Comparison of ENCODE assay signal across 14 cellular contexts in genomic region chr10:124977648-124978375, GRCh38. TPM values are rescaled to one million over a fixed set of nuclear protein-coding genes. Genes with fewer than 3 reads are reported as not detected.
DNase-seq lines count a peak whose midpoint lies in the region; ATAC-seq, FAIRE-seq and TF ChIP-seq lines count a peak whose summit lies in the region.
"Had no signal": no experiment of that assay in that cellular context is flagged by ENCODE, and none has a peak within 500 bp of the region (broad histone marks: within the 10 kb centered on the region; RNA-seq: fewer than 3 reads in every experiment).

No MANE protein-coding gene starts in this region.

- no peak for TF ChIP-seq POLR2A in adrenal gland (IDR thresholded peaks at IDR 0.05)

- no peak overlapping the region for H3K4me2 ChIP-seq in GM23338
- H3K4me2 ChIP-seq: BLaER1 treated with 17β-estradiol and CSF1 and Interleukin-3, amounts not matched to agents 10 nM and 100 nM had no signal

- no peaks in the 10 kb centered on the region for H3K9me3 Mint-ChIP-seq in GM23338

- ATAC-seq in GM23338 (peak; percentile 52; the same call in 2 of the 3 replicates), T-helper 17 cell (peak; percentile 25), heart right ventricle (peak in 7 of 8 donors; percentile 31 to 69 (median 41)), pancreas (peak; percentile 41 to 68 (median 55)), aorta (ENCODE audit: low FRiP score) (no peak)

- no peaks in the 10 kb centered on the region for H3F3A ChIP-seq in GM23338 (replicated peaks; ENCODE audit: low read depth)

- H3K79me2 ChIP-seq in GM23338 (replicated peaks; ENCODE audit: insufficient read depth), result peaks cover 57% of the 10 kb centered on the region

- H3K27me3 Mint-ChIP-seq in GM23338 (ENCODE audit: insufficient read depth, low read depth, poor library complexity) (peaks cover 9% of the 10 kb centered on the region), T-helper 17 cell (no peaks in the 10 kb centered on the region)

- intact Hi-C loops in heart right ventricle (cut with DNase I) (loop anchor here in 3 of 10 donors (10.0 kb wide), 2 partner anchors 53 to 63 kb away; no protein-coding TSS in a partner anchor), pancreas (cut with DNase I) (no loop called here), aorta (cut with DNase I) (no loop called here), adrenal gland (cut with DNase I) (loop anchor here in 1 of 2 donors (10.0 kb wide), 1 partner anchor 53 kb away; no protein-coding TSS in a partner anchor)

- DNase-seq in GM23338 (ENCODE audit: low spot score), result no peak
- DNase-seq in T-helper 17 cell, result no peak
- DNase-seq in heart right ventricle, result no peak
- no peak for DNase-seq in pancreas
- DNase-seq in aorta, result no peak
- DNase-seq in adrenal gland, result no peak
- DNase-seq in activated T-cell treated with anti-CD3 and anti-CD28 coated beads, Interleukin-2, amount 50 U/mL, for 1 hour, result no peak
- DNase-seq: activated CD4-positive, alpha-beta T cell treated with anti-CD3 and anti-CD28 coated beads, Interleukin-2, amount 50 U/mL, for 4 hours; activated T-cell treated with anti-CD3 and anti-CD28 coated beads, Interleukin-2, amount 50 U/mL, for 48 hours; dermis blood vessel endothelial cell; NCI-H1694 treated with DMSO at 0.1 percent for 48 hours; NCI-H510A; stimulated activated CD4-positive, alpha-beta T cell treated with anti-CD3 and anti-CD28 coated beads, Interleukin-15, amount 100 ng/mL, for 24 hours had no signal

- H4K20me1 ChIP-seq in GM23338 (replicated peaks; ENCODE audit: insufficient read depth), result peaks cover 10% of the 10 kb centered on the region

- H2AFZ ChIP-seq in GM23338, result no peak overlapping the region

- H3K4me3 ChIP-seq in GM23338 (no peak overlapping the region), heart right ventricle (no peak overlapping the region), pancreas (no peak overlapping the region), aorta (ENCODE audit: low read length in 2 of 2) (no peak overlapping the region), adrenal gland (no peak overlapping the region)
- H3K4me3 ChIP-seq: BLaER1 treated with 17β-estradiol and CSF1 and Interleukin-3, amounts not matched to agents 10 nM and 100 nM had no signal

- no peak for FAIRE-seq in pancreas (lab: Jason Lieb, UNC)

- H3K4me1 Mint-ChIP-seq in GM23338, result peaks cover 4% of the 10 kb centered on the region
- H3K4me1 Mint-ChIP-seq in T-helper 17 cell, result peaks cover 24% of the 10 kb centered on the region

- H3K27me3 ChIP-seq in GM23338 (ENCODE audit: insufficient read depth) (no peaks in the 10 kb centered on the region), heart right ventricle (no peaks in the 10 kb centered on the region), pancreas (no peaks in the 10 kb centered on the region), aorta (ENCODE audit: control insufficient read depth in 1 of 2, insufficient read depth in 2 of 2, low read length in 1 of 2) (no peaks in the 10 kb centered on the region), adrenal gland (no peaks in the 10 kb centered on the region)
- H3K27me3 ChIP-seq: BLaER1 treated with 17β-estradiol and CSF1 and Interleukin-3, amounts not matched to agents 10 nM and 100 nM had no signal

- no peak for TF ChIP-seq CTCF in GM23338 (conservative IDR thresholded peaks at IDR 0.05; ENCODE audit: low read depth in 2 of 2)
- no peak for TF ChIP-seq CTCF in heart right ventricle (IDR thresholded peaks at IDR 0.05)
- no peak for TF ChIP-seq CTCF in pancreas (IDR thresholded peaks at IDR 0.05)
- TF ChIP-seq CTCF in adrenal gland (IDR thresholded peaks at IDR 0.05), result no peak

- H3K4me3 Mint-ChIP-seq in GM23338 (no peak overlapping the region), T-helper 17 cell (no peak overlapping the region)

- 0 out of 2 replicates have a peak overlapping the region, but pooled peaks have one; percentile 40 for H3K27ac ChIP-seq in GM23338 (ENCODE audit: low read depth)
- H3K27ac ChIP-seq in heart right ventricle, result no peak overlapping the region
- no peak overlapping the region for H3K27ac ChIP-seq in pancreas
- H3K27ac ChIP-seq in aorta (ENCODE audit: low read depth in 1 of 2, low read length in 2 of 2), result no peak overlapping the region
- H3K27ac ChIP-seq in adrenal gland, result no peak overlapping the region
- H3K27ac ChIP-seq: BLaER1 treated with 17β-estradiol and CSF1 and Interleukin-3, amounts not matched to agents 10 nM and 100 nM had no signal

- H3K36me3 Mint-ChIP-seq in GM23338 (ENCODE audit: low read depth) (peaks cover 31% of the 10 kb centered on the region; the same call in 2 of the 3 replicates), T-helper 17 cell (ENCODE audit: low read depth) (peaks cover 7% of the 10 kb centered on the region)

- WGBS in heart right ventricle, 2 donors, result 71 to 74% methylated on average over 4 of the region's 4 CpGs
- WGBS in pancreas, 2 donors, result 71 to 78% methylated on average over 4 of the region's 4 CpGs
- WGBS in aorta, 2 donors, result 65 to 66% methylated on average over 4 of the region's 4 CpGs
- WGBS in adrenal gland, 4 donors, result 69 to 78% (median 76%) methylated on average over 4 of the region's 4 CpGs

- H3K4me1 ChIP-seq in GM23338 (ENCODE audit: insufficient read depth) (no peaks in the 10 kb centered on the region), heart right ventricle (peaks cover 0 to 17% (median 5%) of the 10 kb centered on the region in 9 donors), pancreas (no peaks in the 10 kb centered on the region), aorta (ENCODE audit: control insufficient read depth in 1 of 2, insufficient read depth in 2 of 2, low read length in 2 of 2) (peaks cover 1 to 2% of the 10 kb centered on the region in 2 donors), adrenal gland (replicated peaks in 1 of 2) (peaks cover 2 to 17% of the 10 kb centered on the region in 2 donors)

- H3K27ac Mint-ChIP-seq in GM23338 (0 out of 2 replicates have a peak overlapping the region, but pooled peaks have one; percentile 20), T-helper 17 cell (peak overlapping the region; percentile 68)

- peaks cover 13% of the 10 kb centered on the region; the same call in 1 of the 2 replicates for H3K36me3 ChIP-seq in GM23338 (ENCODE audit: insufficient read depth)
- peaks cover 0 to 66% (median 19%) of the 10 kb centered on the region in 9 donors for H3K36me3 ChIP-seq in heart right ventricle
- H3K36me3 ChIP-seq in pancreas, result peaks cover 0 to 5% (median 0%) of the 10 kb centered on the region in 3 donors
- peaks cover 0 to 3% of the 10 kb centered on the region in 2 donors for H3K36me3 ChIP-seq in aorta (ENCODE audit: control insufficient read depth in 1 of 2, insufficient read depth in 2 of 2, low read length in 1 of 2)
- H3K36me3 ChIP-seq in adrenal gland (replicated peaks in 1 of 2), result peaks cover 0 to 26% of the 10 kb centered on the region in 2 donors

- H3K9me2 ChIP-seq in GM23338 (ENCODE audit: insufficient read depth), result no peaks in the 10 kb centered on the region

- H3K9me3 ChIP-seq in T-helper 17 cell (ENCODE audit: control insufficient read depth, low read length, poor library complexity, severe bottlenecking) (no peaks in the 10 kb centered on the region), heart right ventricle (no peaks in the 10 kb centered on the region), pancreas (no peaks in the 10 kb centered on the region), aorta (ENCODE audit: control insufficient read depth, low read length) (no peaks in the 10 kb centered on the region), adrenal gland (replicated peaks in 1 of 3) (no peaks in the 10 kb centered on the region)
- H3K9me3 ChIP-seq: BLaER1 treated with 17β-estradiol and CSF1 and Interleukin-3, amounts not matched to agents 10 nM and 100 nM had no signal

TF ChIP-seq in GM23338, 12 proteins besides CTCF, POLR2A, EP300 and RAD21 (continues in another document):
- TF ChIP-seq STAT1 (IDR thresholded peaks at IDR 0.05; ENCODE audit: unreplicated experiment), result no peak
- no peak for TF ChIP-seq ETS1 (IDR thresholded peaks at IDR 0.05)
- no peak for TF ChIP-seq CREB1 (CRISPR knock-in tag; IDR thresholded peaks at IDR 0.05; ENCODE audit: low read depth)
- TF ChIP-seq ZNF331 (CRISPR knock-in tag; IDR thresholded peaks at IDR 0.05; ENCODE audit: low read depth), result no peak

RNA-seq across cellular contexts. Expression of gene ZRANB1, which starts 35.9 kb away (rescaled TPM):
- 26.7 and 27.8 TPM in 2 replicates for total RNA-seq in GM23338 (2014; rRNA removed; shearing (Covaris generic))
- polyA plus RNA-seq in GM23338 (2016; fragmentation: Nextera tagmentation; extraction: Ambion mirVana), result 2.6 and 4.2 TPM in 2 replicates
- 10 to 100 TPM; 19.4 to 21.3 TPM for total RNA-seq in T-helper 17 cell
- 10 to 100 TPM; 21.5 to 33.2 (median 28.3) TPM for total RNA-seq in heart right ventricle
- 10 to 100 TPM; 13.0 to 14.6 TPM for polyA plus RNA-seq in heart right ventricle
- 10 to 100 TPM in 1 of 6 donors, 1 to 10 TPM in 5; 5.8 to 12.2 (median 7.7) TPM for total RNA-seq in pancreas
- polyA plus RNA-seq in pancreas, result 1 to 10 TPM; 4.3 to 8.7 TPM
- 10 to 100 TPM; 27.6 to 32.4 TPM for total RNA-seq in aorta
- polyA plus RNA-seq in aorta, result 10 to 100 TPM; 14.8 to 16.5 TPM
- 10 to 100 TPM; 23.0 to 64.7 (median 41.9) TPM for total RNA-seq in adrenal gland
- 10 to 100 TPM; 20.2 to 30.4 (median 23.6) TPM for polyA plus RNA-seq in adrenal gland
